1 cellular context compared by ENCODE assay signal in the genomic region with DNA sequence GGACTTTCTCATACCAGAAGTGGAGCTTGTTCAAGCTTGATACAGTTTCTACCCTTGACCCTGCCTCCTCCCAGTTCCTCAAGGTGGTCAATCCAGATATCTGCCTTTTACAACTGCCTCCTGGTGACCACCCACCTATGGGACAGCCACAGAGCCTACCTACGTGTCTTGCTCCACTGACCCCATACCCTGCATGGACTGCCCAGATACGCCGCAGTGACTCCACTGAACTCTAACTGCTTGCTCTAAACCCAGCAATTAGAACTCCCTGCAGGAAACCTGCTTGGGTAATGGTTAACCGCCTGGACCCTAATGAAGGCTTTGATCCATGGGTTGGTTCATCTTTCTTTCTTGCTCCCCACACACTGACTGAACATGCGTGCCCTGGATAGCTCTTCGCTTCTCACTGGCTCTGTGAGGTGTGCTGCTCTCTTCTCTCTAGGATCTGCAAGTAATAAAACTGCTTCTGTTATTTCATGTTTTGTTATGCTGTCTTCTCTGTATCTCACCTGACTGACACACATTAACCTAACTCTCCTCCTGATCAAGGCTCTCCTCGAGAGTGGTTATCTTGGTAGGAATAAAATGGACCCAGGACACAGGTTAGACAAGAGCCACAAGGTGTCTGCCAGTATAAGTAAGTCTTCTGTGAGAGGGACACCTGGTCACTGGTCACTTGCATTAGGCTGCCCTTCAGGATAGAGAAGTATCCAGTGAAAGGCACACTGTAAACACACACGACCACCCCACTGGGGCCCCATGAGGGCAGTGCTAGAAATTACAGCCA.
TF ChIP-seq lines count a peak whose summit lies in the region.

No MANE protein-coding gene starts in this region.

TF ChIP-seq in HepG2, 621 proteins besides CTCF, POLR2A, EP300 and RAD21 (continued from another document and continues in another):
- TF ChIP-seq, protein P1, sequence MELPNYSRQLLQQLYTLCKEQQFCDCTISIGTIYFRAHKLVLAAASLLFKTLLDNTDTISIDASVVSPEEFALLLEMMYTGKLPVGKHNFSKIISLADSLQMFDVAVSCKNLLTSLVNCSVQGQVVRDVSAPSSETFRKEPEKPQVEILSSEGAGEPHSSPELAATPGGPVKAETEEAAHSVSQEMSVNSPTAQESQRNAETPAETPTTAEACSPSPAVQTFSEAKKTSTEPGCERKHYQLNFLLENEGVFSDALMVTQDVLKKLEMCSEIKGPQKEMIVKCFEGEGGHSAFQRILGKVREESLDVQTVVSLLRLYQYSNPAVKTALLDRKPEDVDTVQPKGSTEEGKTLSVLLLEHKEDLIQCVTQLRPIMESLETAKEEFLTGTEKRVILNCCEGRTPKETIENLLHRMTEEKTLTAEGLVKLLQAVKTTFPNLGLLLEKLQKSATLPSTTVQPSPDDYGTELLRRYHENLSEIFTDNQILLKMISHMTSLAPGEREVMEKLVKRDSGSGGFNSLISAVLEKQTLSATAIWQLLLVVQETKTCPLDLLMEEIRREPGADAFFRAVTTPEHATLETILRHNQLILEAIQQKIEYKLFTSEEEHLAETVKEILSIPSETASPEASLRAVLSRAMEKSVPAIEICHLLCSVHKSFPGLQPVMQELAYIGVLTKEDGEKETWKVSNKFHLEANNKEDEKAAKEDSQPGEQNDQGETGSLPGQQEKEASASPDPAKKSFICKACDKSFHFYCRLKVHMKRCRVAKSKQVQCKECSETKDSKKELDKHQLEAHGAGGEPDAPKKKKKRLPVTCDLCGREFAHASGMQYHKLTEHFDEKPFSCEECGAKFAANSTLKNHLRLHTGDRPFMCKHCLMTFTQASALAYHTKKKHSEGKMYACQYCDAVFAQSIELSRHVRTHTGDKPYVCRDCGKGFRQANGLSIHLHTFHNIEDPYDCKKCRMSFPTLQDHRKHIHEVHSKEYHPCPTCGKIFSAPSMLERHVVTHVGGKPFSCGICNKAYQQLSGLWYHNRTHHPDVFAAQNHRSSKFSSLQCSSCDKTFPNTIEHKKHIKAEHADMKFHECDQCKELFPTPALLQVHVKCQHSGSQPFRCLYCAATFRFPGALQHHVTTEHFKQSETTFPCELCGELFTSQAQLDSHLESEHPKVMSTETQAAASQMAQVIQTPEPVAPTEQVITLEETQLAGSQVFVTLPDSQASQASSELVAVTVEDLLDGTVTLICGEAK (IDR thresholded peaks at IDR 0.05) = no peak
- TF ChIP-seq, protein P1 (CRISPR knock-in tag; IDR thresholded peaks at IDR 0.05) = 0 out of 2 replicates have a peak, but pooled peaks have one; percentile 67
- TF ChIP-seq SMAD9 (CRISPR knock-in tag; IDR thresholded peaks at IDR 0.05) (no peak), HNF4A (CRISPR knock-in tag; IDR thresholded peaks at IDR 0.05) (peak; percentile 83), YEATS4 (CRISPR knock-in tag; IDR thresholded peaks at IDR 0.05; ENCODE audit: borderline replicate concordance) (peak; percentile 68; the same call in 1 of the 2 replicates), SMAD3 (CRISPR knock-in tag; IDR thresholded peaks at IDR 0.05) (peak; percentile 46; the same call in 1 of the 2 replicates), ZNF430 (CRISPR knock-in tag; IDR thresholded peaks at IDR 0.05) (no peak), THYN1 (CRISPR knock-in tag; IDR thresholded peaks at IDR 0.05; ENCODE audit: borderline replicate concordance, low read depth) (no peak), SPEN (CRISPR knock-in tag; IDR thresholded peaks at IDR 0.05; ENCODE audit: low read depth) (no peak), CCAR2 (optimal IDR thresholded peaks at IDR 0.05; ENCODE audit: low read depth, low read length) (peak; percentile 25), ZNF737 (CRISPR knock-in tag; IDR thresholded peaks at IDR 0.05; ENCODE audit: borderline replicate concordance) (no peak), ARHGAP35 (CRISPR knock-in tag; IDR thresholded peaks at IDR 0.05; ENCODE audit: borderline replicate concordance) (no peak; the same call in 1 of the 2 replicates), ZNF841 (CRISPR knock-in tag; IDR thresholded peaks at IDR 0.05; ENCODE audit: borderline replicate concordance) (no peak), ZNF567 (CRISPR knock-in tag; IDR thresholded peaks at IDR 0.05; ENCODE audit: borderline replicate concordance) (peak; percentile 87; the same call in 1 of the 2 replicates), ZFP36L1 (CRISPR knock-in tag; IDR thresholded peaks at IDR 0.05) (no peak; the same call in 1 of the 2 replicates)
- TF ChIP-seq, protein P2, sequence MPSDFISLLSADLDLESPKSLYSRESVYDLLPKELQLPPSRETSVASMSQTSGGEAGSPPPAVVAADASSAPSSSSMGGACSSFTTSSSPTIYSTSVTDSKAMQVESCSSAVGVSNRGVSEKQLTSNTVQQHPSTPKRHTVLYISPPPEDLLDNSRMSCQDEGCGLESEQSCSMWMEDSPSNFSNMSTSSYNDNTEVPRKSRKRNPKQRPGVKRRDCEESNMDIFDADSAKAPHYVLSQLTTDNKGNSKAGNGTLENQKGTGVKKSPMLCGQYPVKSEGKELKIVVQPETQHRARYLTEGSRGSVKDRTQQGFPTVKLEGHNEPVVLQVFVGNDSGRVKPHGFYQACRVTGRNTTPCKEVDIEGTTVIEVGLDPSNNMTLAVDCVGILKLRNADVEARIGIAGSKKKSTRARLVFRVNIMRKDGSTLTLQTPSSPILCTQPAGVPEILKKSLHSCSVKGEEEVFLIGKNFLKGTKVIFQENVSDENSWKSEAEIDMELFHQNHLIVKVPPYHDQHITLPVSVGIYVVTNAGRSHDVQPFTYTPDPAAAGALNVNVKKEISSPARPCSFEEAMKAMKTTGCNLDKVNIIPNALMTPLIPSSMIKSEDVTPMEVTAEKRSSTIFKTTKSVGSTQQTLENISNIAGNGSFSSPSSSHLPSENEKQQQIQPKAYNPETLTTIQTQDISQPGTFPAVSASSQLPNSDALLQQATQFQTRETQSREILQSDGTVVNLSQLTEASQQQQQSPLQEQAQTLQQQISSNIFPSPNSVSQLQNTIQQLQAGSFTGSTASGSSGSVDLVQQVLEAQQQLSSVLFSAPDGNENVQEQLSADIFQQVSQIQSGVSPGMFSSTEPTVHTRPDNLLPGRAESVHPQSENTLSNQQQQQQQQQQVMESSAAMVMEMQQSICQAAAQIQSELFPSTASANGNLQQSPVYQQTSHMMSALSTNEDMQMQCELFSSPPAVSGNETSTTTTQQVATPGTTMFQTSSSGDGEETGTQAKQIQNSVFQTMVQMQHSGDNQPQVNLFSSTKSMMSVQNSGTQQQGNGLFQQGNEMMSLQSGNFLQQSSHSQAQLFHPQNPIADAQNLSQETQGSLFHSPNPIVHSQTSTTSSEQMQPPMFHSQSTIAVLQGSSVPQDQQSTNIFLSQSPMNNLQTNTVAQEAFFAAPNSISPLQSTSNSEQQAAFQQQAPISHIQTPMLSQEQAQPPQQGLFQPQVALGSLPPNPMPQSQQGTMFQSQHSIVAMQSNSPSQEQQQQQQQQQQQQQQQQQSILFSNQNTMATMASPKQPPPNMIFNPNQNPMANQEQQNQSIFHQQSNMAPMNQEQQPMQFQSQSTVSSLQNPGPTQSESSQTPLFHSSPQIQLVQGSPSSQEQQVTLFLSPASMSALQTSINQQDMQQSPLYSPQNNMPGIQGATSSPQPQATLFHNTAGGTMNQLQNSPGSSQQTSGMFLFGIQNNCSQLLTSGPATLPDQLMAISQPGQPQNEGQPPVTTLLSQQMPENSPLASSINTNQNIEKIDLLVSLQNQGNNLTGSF (CRISPR knock-in tag; IDR thresholded peaks at IDR 0.05) = no peak
- TF ChIP-seq, protein P3, sequence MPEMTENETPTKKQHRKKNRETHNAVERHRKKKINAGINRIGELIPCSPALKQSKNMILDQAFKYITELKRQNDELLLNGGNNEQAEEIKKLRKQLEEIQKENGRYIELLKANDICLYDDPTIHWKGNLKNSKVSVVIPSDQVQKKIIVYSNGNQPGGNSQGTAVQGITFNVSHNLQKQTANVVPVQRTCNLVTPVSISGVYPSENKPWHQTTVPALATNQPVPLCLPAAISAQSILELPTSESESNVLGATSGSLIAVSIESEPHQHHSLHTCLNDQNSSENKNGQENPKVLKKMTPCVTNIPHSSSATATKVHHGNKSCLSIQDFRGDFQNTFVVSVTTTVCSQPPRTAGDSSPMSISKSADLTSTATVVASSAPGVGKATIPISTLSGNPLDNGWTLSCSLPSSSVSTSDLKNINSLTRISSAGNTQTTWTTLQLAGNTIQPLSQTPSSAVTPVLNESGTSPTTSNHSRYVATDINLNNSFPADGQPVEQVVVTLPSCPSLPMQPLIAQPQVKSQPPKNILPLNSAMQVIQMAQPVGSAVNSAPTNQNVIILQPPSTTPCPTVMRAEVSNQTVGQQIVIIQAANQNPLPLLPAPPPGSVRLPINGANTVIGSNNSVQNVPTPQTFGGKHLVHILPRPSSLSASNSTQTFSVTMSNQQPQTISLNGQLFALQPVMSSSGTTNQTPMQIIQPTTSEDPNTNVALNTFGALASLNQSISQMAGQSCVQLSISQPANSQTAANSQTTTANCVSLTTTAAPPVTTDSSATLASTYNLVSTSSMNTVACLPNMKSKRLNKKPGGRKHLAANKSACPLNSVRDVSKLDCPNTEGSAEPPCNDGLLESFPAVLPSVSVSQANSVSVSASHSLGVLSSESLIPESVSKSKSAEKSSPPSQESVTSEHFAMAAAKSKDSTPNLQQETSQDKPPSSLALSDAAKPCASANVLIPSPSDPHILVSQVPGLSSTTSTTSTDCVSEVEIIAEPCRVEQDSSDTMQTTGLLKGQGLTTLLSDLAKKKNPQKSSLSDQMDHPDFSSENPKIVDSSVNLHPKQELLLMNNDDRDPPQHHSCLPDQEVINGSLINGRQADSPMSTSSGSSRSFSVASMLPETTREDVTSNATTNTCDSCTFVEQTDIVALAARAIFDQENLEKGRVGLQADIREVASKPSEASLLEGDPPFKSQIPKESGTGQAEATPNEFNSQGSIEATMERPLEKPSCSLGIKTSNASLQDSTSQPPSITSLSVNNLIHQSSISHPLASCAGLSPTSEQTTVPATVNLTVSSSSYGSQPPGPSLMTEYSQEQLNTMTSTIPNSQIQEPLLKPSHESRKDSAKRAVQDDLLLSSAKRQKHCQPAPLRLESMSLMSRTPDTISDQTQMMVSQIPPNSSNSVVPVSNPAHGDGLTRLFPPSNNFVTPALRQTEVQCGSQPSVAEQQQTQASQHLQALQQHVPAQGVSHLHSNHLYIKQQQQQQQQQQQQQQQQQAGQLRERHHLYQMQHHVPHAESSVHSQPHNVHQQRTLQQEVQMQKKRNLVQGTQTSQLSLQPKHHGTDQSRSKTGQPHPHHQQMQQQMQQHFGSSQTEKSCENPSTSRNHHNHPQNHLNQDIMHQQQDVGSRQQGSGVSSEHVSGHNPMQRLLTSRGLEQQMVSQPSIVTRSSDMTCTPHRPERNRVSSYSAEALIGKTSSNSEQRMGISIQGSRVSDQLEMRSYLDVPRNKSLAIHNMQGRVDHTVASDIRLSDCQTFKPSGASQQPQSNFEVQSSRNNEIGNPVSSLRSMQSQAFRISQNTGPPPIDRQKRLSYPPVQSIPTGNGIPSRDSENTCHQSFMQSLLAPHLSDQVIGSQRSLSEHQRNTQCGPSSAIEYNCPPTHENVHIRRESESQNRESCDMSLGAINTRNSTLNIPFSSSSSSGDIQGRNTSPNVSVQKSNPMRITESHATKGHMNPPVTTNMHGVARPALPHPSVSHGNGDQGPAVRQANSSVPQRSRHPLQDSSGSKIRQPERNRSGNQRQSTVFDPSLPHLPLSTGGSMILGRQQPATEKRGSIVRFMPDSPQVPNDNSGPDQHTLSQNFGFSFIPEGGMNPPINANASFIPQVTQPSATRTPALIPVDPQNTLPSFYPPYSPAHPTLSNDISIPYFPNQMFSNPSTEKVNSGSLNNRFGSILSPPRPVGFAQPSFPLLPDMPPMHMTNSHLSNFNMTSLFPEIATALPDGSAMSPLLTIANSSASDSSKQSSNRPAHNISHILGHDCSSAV (CRISPR knock-in tag; IDR thresholded peaks at IDR 0.05; ENCODE audit: borderline replicate concordance) = no peak
- TF ChIP-seq, protein P4, sequence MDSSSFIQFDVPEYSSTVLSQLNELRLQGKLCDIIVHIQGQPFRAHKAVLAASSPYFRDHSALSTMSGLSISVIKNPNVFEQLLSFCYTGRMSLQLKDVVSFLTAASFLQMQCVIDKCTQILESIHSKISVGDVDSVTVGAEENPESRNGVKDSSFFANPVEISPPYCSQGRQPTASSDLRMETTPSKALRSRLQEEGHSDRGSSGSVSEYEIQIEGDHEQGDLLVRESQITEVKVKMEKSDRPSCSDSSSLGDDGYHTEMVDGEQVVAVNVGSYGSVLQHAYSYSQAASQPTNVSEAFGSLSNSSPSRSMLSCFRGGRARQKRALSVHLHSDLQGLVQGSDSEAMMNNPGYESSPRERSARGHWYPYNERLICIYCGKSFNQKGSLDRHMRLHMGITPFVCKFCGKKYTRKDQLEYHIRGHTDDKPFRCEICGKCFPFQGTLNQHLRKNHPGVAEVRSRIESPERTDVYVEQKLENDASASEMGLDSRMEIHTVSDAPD (CRISPR knock-in tag; IDR thresholded peaks at IDR 0.05) = peak; percentile 46; the same call in 1 of the 2 replicates
